37 cellular contexts compared by ENCODE assay signal in the genomic region with DNA sequence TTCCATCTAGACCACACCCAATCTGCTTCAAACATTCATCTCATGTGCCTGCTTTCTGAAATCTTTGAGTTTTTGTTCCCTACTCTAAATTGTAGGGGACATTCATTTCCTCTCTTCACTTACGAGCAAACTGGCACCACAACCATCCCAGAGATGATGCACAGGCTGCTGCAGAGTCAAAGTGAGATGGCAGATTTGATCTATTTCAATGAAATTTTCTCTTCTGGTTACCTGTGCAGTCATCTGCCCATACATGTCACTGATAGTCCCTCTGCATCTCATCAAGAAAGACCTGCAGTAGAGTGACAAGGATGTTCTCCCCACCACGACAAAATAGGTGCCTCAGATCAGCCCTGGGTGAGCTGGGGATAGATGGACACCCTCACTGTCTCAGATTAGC.
"Had no signal": no experiment of that assay in that cellular context is flagged by ENCODE, and none has a peak within 500 bp of the region (broad histone marks: within the 10 kb centered on the region; RNA-seq: fewer than 3 reads in every experiment).

No MANE protein-coding gene starts in this region.

- H3K4me3 ChIP-seq: adrenal gland, ascending aorta, body of pancreas, breast epithelium, cardiac muscle cell had no signal

- H3K4me1 ChIP-seq: adrenal gland, ascending aorta, body of pancreas, breast epithelium had no signal

- H3K27me3 ChIP-seq: adrenal gland, ascending aorta, body of pancreas, brain microvascular endothelial cell, breast epithelium had no signal

- H3K36me3 ChIP-seq: adrenal gland, ascending aorta, brain microvascular endothelial cell, breast epithelium, cardiac muscle cell had no signal

- H3K9me3 ChIP-seq: adrenal gland, ascending aorta, body of pancreas, breast epithelium had no signal

- H3K4me3 Mint-ChIP-seq: activated naive CD4-positive, alpha-beta T cell treated with anti-CD3 and anti-CD28 coated beads for 36 hours; activated naive CD4-positive, alpha-beta T cell treated with anti-CD3 and anti-CD28 coated beads, Interleukin-2, amount 10 ng/mL, durations not matched to agents 7 days and 5 days; activated naive CD4-positive, alpha-beta T cell treated with anti-CD3 and anti-CD28 coated beads, Interleukin-2, amount 50 U/mL, for 24 hours; activated naive CD8-positive, alpha-beta T cell; activated naive CD8-positive, alpha-beta T cell treated with anti-CD3 and anti-CD28 coated beads for 36 hours; activated naive CD8-positive, alpha-beta T cell treated with anti-CD3 and anti-CD28 coated beads, Interleukin-2, amount 10 ng/mL, durations not matched to agents 7 days and 5 days; activated naive CD8-positive, alpha-beta T cell treated with anti-CD3 and anti-CD28 coated beads, Interleukin-2, amount 50 U/mL, for 24 hours; activated T-cell treated with anti-CD3 and anti-CD28 coated beads, Interleukin-2, amount 50 U/mL, for 24 hours; activated T-cell treated with anti-CD3 and anti-CD28 coated beads, Interleukin-2, amount 50 U/mL, for 4 hours; activated T-helper 1 cell treated with anti-CD3 and anti-CD28 coated beads, Interleukin-12 subunit alpha, Interleukin-12 subunit beta, Interleukin-2, Interleukin-4 antibody, amounts not matched to agents 30 ng/mL and 10 ng/mL and 1 ng/mL, durations not matched to agents 14 hours and 24 hours and 36 hours; activated T-helper 17 cell treated with anti-CD3 and anti-CD28 coated beads, Interleukin-2, amount 50 U/mL, for 72 hours; brain; central memory CD8-positive, alpha-beta T cell had no signal

- DNase-seq: activated effector memory CD4-positive, alpha-beta T cell treated with anti-CD3 and anti-CD28 coated beads, Interleukin-2, amount 50 U/mL, for 16 hours; activated effector memory CD4-positive, alpha-beta T cell treated with Interleukin-2 at 50 U/mL for 16 hours; activated gamma-delta T cell; activated gamma-delta T cell treated with Interleukin-2 at 50 U/mL for 16 hours; activated naive CD4-positive, alpha-beta T cell; activated naive CD4-positive, alpha-beta T cell treated with anti-CD3 and anti-CD28 coated beads for 36 hours; activated naive CD4-positive, alpha-beta T cell treated with anti-CD3 and anti-CD28 coated beads, Interleukin-2, amount 10 ng/mL, durations not matched to agents 7 days and 5 days; activated naive CD4-positive, alpha-beta T cell treated with anti-CD3 and anti-CD28 coated beads, Interleukin-2, amount 50 U/mL, for 16 hours; activated naive CD4-positive, alpha-beta T cell treated with Interleukin-2 at 50 U/mL for 16 hours; activated naive CD8-positive, alpha-beta T cell treated with anti-CD3 and anti-CD28 coated beads for 36 hours; activated naive CD8-positive, alpha-beta T cell treated with anti-CD3 and anti-CD28 coated beads, Interleukin-2, amount 10 ng/mL, durations not matched to agents 7 days and 5 days; activated naive CD8-positive, alpha-beta T cell treated with anti-CD3 and anti-CD28 coated beads, Interleukin-2, amount 50 U/mL, for 24 hours; activated T-cell treated with anti-CD3 and anti-CD28 coated beads for 4 hours; activated T-cell treated with anti-CD3 and anti-CD28 coated beads, Interleukin-2, amount 50 U/mL, for 1 hour; activated T-cell treated with anti-CD3 and anti-CD28 coated beads, Interleukin-2, amount 50 U/mL, for 24 hours; activated T-cell treated with anti-CD3 and anti-CD28 coated beads, Interleukin-2, amount 50 U/mL, for 4 hours; adrenal gland; amniotic stem cell; amygdala; anterior cingulate cortex; aorta; body of pancreas; brain microvascular endothelial cell; caudate nucleus; central memory CD4-positive, alpha-beta T cell; cerebellar nuclear complex had no signal

- H3K36me3 Mint-ChIP-seq: activated naive CD4-positive, alpha-beta T cell treated with anti-CD3 and anti-CD28 coated beads, Interleukin-2, amount 10 ng/mL, durations not matched to agents 7 days and 5 days; activated naive CD4-positive, alpha-beta T cell treated with anti-CD3 and anti-CD28 coated beads, Interleukin-2, amount 50 U/mL, for 24 hours; activated naive CD4-positive, alpha-beta T cell treated with anti-CD3 and anti-CD28 coated beads, Interleukin-2, amount 50 U/mL, for 72 hours; activated naive CD8-positive, alpha-beta T cell; activated naive CD8-positive, alpha-beta T cell treated with anti-CD3 and anti-CD28 coated beads for 36 hours; activated naive CD8-positive, alpha-beta T cell treated with anti-CD3 and anti-CD28 coated beads, Interleukin-2, amount 10 ng/mL, durations not matched to agents 7 days and 5 days; brain had no signal

- ATAC-seq: activated naive CD8-positive, alpha-beta T cell treated with anti-CD3 and anti-CD28 coated beads, Interleukin-2, amount 50 U/mL, for 24 hours; activated T-cell treated with anti-CD3 and anti-CD28 coated beads, Interleukin-2, amount 50 U/mL, for 4 hours; activated T-helper 17 cell treated with anti-CD3 and anti-CD28 coated beads, Interleukin-2, amount 50 U/mL, for 72 hours; body of pancreas had no signal

- H3K27ac ChIP-seq: adrenal gland, ascending aorta, body of pancreas, brain microvascular endothelial cell, breast epithelium, cardiac muscle cell had no signal

- H3K4me1 Mint-ChIP-seq: activated naive CD4-positive, alpha-beta T cell treated with anti-CD3 and anti-CD28 coated beads, Interleukin-2, amount 10 ng/mL, durations not matched to agents 7 days and 5 days; activated naive CD4-positive, alpha-beta T cell treated with anti-CD3 and anti-CD28 coated beads, Interleukin-2, amount 50 U/mL, for 24 hours; activated naive CD8-positive, alpha-beta T cell treated with anti-CD3 and anti-CD28 coated beads for 36 hours; activated naive CD8-positive, alpha-beta T cell treated with anti-CD3 and anti-CD28 coated beads, Interleukin-2, amount 10 ng/mL, durations not matched to agents 7 days and 5 days; activated naive CD8-positive, alpha-beta T cell treated with anti-CD3 and anti-CD28 coated beads, Interleukin-2, amount 50 U/mL, for 24 hours; activated T-helper 17 cell treated with anti-CD3 and anti-CD28 coated beads, Interleukin-2, amount 50 U/mL, for 72 hours; brain; central memory CD8-positive, alpha-beta T cell had no signal

- H3K27ac Mint-ChIP-seq: activated naive CD4-positive, alpha-beta T cell treated with anti-CD3 and anti-CD28 coated beads for 36 hours; activated naive CD4-positive, alpha-beta T cell treated with anti-CD3 and anti-CD28 coated beads, Interleukin-2, amount 10 ng/mL, durations not matched to agents 7 days and 5 days; activated naive CD4-positive, alpha-beta T cell treated with anti-CD3 and anti-CD28 coated beads, Interleukin-2, amount 50 U/mL, for 24 hours; activated naive CD4-positive, alpha-beta T cell treated with anti-CD3 and anti-CD28 coated beads, Interleukin-2, amount 50 U/mL, for 72 hours; activated naive CD8-positive, alpha-beta T cell; activated naive CD8-positive, alpha-beta T cell treated with anti-CD3 and anti-CD28 coated beads for 36 hours; activated naive CD8-positive, alpha-beta T cell treated with anti-CD3 and anti-CD28 coated beads, Interleukin-2, amount 10 ng/mL, durations not matched to agents 7 days and 5 days; activated naive CD8-positive, alpha-beta T cell treated with anti-CD3 and anti-CD28 coated beads, Interleukin-2, amount 50 U/mL, for 24 hours; activated T-cell treated with anti-CD3 and anti-CD28 coated beads, Interleukin-2, amount 50 U/mL, for 24 hours; activated T-helper 1 cell treated with anti-CD3 and anti-CD28 coated beads, Interleukin-12 subunit alpha, Interleukin-12 subunit beta, Interleukin-2, Interleukin-4 antibody, amounts not matched to agents 30 ng/mL and 10 ng/mL and 1 ng/mL, durations not matched to agents 14 hours and 24 hours and 36 hours; activated T-helper 17 cell treated with anti-CD3 and anti-CD28 coated beads, Interleukin-2, amount 50 U/mL, for 72 hours; activated T-helper 2 cell treated with anti-CD3 and anti-CD28 coated beads, Interferon-gamma antibody, Interleukin-2, Interleukin-4, amounts not matched to agents 10 μg/mL and 5 μg/mL and 100 μg/mL, durations not matched to agents 14 hours and 24 hours and 36 hours; brain had no signal

- H3K9me3 Mint-ChIP-seq: activated naive CD4-positive, alpha-beta T cell treated with anti-CD3 and anti-CD28 coated beads for 36 hours; activated naive CD4-positive, alpha-beta T cell treated with anti-CD3 and anti-CD28 coated beads, Interleukin-2, amount 10 ng/mL, durations not matched to agents 7 days and 5 days; activated naive CD4-positive, alpha-beta T cell treated with anti-CD3 and anti-CD28 coated beads, Interleukin-2, amount 50 U/mL, for 24 hours; activated naive CD4-positive, alpha-beta T cell treated with anti-CD3 and anti-CD28 coated beads, Interleukin-2, amount 50 U/mL, for 72 hours; activated naive CD8-positive, alpha-beta T cell treated with anti-CD3 and anti-CD28 coated beads for 36 hours; activated naive CD8-positive, alpha-beta T cell treated with anti-CD3 and anti-CD28 coated beads, Interleukin-2, amount 10 ng/mL, durations not matched to agents 7 days and 5 days; activated naive CD8-positive, alpha-beta T cell treated with anti-CD3 and anti-CD28 coated beads, Interleukin-2, amount 50 U/mL, for 24 hours; activated T-cell treated with anti-CD3 and anti-CD28 coated beads, Interleukin-2, amount 50 U/mL, for 24 hours; activated T-cell treated with anti-CD3 and anti-CD28 coated beads, Interleukin-2, amount 50 U/mL, for 4 hours; activated T-helper 1 cell treated with anti-CD3 and anti-CD28 coated beads, Interleukin-12 subunit alpha, Interleukin-12 subunit beta, Interleukin-2, Interleukin-4 antibody, amounts not matched to agents 30 ng/mL and 10 ng/mL and 1 ng/mL, durations not matched to agents 14 hours and 24 hours and 36 hours; activated T-helper 17 cell treated with anti-CD3 and anti-CD28 coated beads, Interleukin-2, amount 50 U/mL, for 72 hours; activated T-helper 2 cell treated with anti-CD3 and anti-CD28 coated beads, Interferon-gamma antibody, Interleukin-2, Interleukin-4, amounts not matched to agents 10 μg/mL and 5 μg/mL and 100 μg/mL, durations not matched to agents 14 hours and 24 hours and 36 hours; brain had no signal
